24 cellular contexts compared by ENCODE assay signal in genomic region chr12:108349245-108349644, GRCh38. TPM values are rescaled to one million over a fixed set of nuclear protein-coding genes. Genes with fewer than 3 reads are reported as not detected.
DNase-seq lines count a peak whose midpoint lies in the region; ATAC-seq lines count a peak whose summit lies in the region.
"Had no signal": no experiment of that assay in that cellular context is flagged by ENCODE, and none has a peak within 500 bp of the region (broad histone marks: within the 10 kb centered on the region; RNA-seq: fewer than 3 reads in every experiment).

No MANE protein-coding gene starts in this region.

- DNase-seq in LHCN-M2 (ENCODE audit: low read depth) (peak; percentile 72), caudate nucleus (lab: John Stamatoyannopoulos, UW) (peak in 26 of 61 donors; percentile 3 to 75 (median 30)), superior temporal gyrus (ENCODE audit: extremely low spot score) (peak; percentile 66), COR-L47 (lab: John Stamatoyannopoulos, UW) (no peak), UCSD-AML1 (lab: John Stamatoyannopoulos, UW; ENCODE audit: unreplicated experiment) (no peak)
- DNase-seq: activated B cell treated with CpG ODN at 0.5 μM for 24 hours; activated CD8-positive, alpha-beta T cell treated with anti-CD3 and anti-CD28 coated beads, Interleukin-2, amount 10 ng/mL, durations not matched to agents 7 days and 5 days; activated naive CD4-positive, alpha-beta T cell treated with anti-CD3 and anti-CD28 coated beads, Interleukin-2, amount 50 U/mL, for 16 hours; activated T-cell treated with anti-CD3 and anti-CD28 coated beads, Interleukin-2, amount 50 U/mL, for 1 hour; cortex of kidney; foreskin fibroblast; HCEC 1CT; NCI-H1105; NCI-H2081 treated with DMSO at 0.1 percent for 48 hours; NCI-H510A; NK-92 treated with Interleukin-12 subunit alpha and Interleukin-12 subunit beta, amount 100 ng/mL, for 24 hours; stimulated activated CD4-positive, alpha-beta T cell treated with anti-CD3 and anti-CD28 coated beads, Interleukin-4, amount 100 ng/mL, for 24 hours had no signal

- ATAC-seq in HG02642 (IDR thresholded peaks at IDR 0.05; ENCODE audit: poor library complexity, unreplicated experiment) (no peak), GM18502 (IDR thresholded peaks at IDR 0.05; ENCODE audit: poor library complexity, unreplicated experiment) (no peak)
- ATAC-seq: activated CD8-positive, alpha-beta T cell treated with anti-CD3 and anti-CD28 coated beads, Interleukin-2, amount 10 ng/mL, durations not matched to agents 7 days and 5 days; natural killer cell treated with Interleukin-12 subunit alpha and Interleukin-12 subunit beta and Interleukin-15 and Interleukin-18, amount 100 ng/mL, for 72 hours had no signal

- H3K27me3 ChIP-seq in layer of hippocampus (ENCODE audit: control insufficient read depth, insufficient read depth, low read length), result no peaks in the 10 kb centered on the region

- H3K27ac ChIP-seq in caudate nucleus (ENCODE audit: low read depth, low read length) (peak overlapping the region; percentile 86), layer of hippocampus (ENCODE audit: low read depth, low read length) (peak overlapping the region; percentile 65)
- H3K27ac ChIP-seq: prostate gland, SK-N-MC had no signal

RNA-seq across cellular contexts. Expression of gene CMKLR1, which starts 10.1 kb away (rescaled TPM):
- total RNA-seq in LHCN-M2 (2014; rRNA removed), result 15.4 and 17.1 TPM in 2 replicates
- 8.9 TPM for polyA plus RNA-seq in LHCN-M2 (2012)
- total RNA-seq: endothelial cell of umbilical vein had no signal

Comparison
In these comparisons a context has a peak if more than half of its experiments do, and no peak if none do; other contexts are left out.
1. DNase-seq: peak in LHCN-M2 (single experiment) and superior temporal gyrus (single experiment); none in COR-L47 (single experiment) and UCSD-AML1 (single experiment).